In the genomic region with DNA sequence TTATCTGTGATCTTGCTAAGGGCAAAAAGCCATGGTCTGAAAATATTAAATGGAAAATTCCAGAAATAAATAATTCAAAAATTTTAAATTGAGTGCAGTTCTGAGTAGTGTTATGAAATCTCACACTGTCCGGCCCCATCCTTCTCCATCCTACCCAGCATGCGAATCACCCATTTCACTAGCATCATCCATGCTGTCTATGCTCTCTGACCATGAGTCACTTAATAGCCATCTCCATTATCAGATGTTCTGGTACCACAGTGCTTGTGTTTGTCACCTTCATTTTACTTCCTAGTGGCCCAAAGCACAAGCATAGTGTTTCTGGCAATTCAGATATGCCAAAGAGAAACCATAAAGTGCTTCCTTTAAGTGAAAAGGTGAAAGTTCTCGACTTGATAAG, we compare ENCODE assay signal across 16 cellular contexts.
"Had no signal": no experiment of that assay in that cellular context is flagged by ENCODE, and none has a peak within 500 bp of the region (broad histone marks: within the 10 kb centered on the region; RNA-seq: fewer than 3 reads in every experiment).

No MANE protein-coding gene starts in this region.

- H3K4me3 ChIP-seq: cardiac muscle cell, thoracic aorta had no signal

- H3K36me3 ChIP-seq: cardiac muscle cell, thoracic aorta had no signal

- H3K36me3 Mint-ChIP-seq: activated naive CD8-positive, alpha-beta T cell treated with anti-CD3 and anti-CD28 coated beads, Interleukin-2, amount 10 ng/mL, durations not matched to agents 7 days and 5 days had no signal

- H3K9me3 ChIP-seq: thoracic aorta had no signal

- H3K4me1 Mint-ChIP-seq: activated naive CD8-positive, alpha-beta T cell treated with anti-CD3 and anti-CD28 coated beads, Interleukin-2, amount 10 ng/mL, durations not matched to agents 7 days and 5 days had no signal

- H3K27ac Mint-ChIP-seq: activated CD4-positive, alpha-beta memory T cell treated with anti-CD3 and anti-CD28 coated beads for 36 hours; activated naive CD8-positive, alpha-beta T cell treated with anti-CD3 and anti-CD28 coated beads, Interleukin-2, amount 10 ng/mL, durations not matched to agents 7 days and 5 days; mesothelial cell of epicardium; stimulated activated naive CD8-positive, alpha-beta T cell treated with anti-CD3 and anti-CD28 coated beads, Interleukin-15, Interleukin-2, amounts not matched to agents 100 ng/mL and 50 ng/mL, for 24 hours; T-helper 2 cell treated with Interferon-gamma antibody and Interleukin-4, amounts not matched to agents 5 μg/mL and 100 μg/mL, for 36 hours had no signal

- H3K4me3 Mint-ChIP-seq: activated CD4-positive, alpha-beta memory T cell treated with anti-CD3 and anti-CD28 coated beads for 36 hours; activated naive CD8-positive, alpha-beta T cell treated with anti-CD3 and anti-CD28 coated beads, Interleukin-2, amount 10 ng/mL, durations not matched to agents 7 days and 5 days; mesothelial cell of epicardium; neural crest cell; stimulated activated naive CD8-positive, alpha-beta T cell treated with anti-CD3 and anti-CD28 coated beads, Interleukin-15, Interleukin-2, amounts not matched to agents 100 ng/mL and 50 ng/mL, for 24 hours; T-helper 2 cell treated with Interferon-gamma antibody and Interleukin-4, amounts not matched to agents 5 μg/mL and 100 μg/mL, for 36 hours had no signal

- DNase-seq: activated CD4-positive, alpha-beta memory T cell treated with anti-CD3 and anti-CD28 coated beads for 36 hours; activated CD4-positive, alpha-beta T cell treated with anti-CD3 and anti-CD28 coated beads for 1 hour; activated gamma-delta T cell treated with Interleukin-2 at 50 U/mL for 16 hours; activated naive CD8-positive, alpha-beta T cell treated with anti-CD3 and anti-CD28 coated beads, Interleukin-2, amount 10 ng/mL, durations not matched to agents 7 days and 5 days; activated T-cell treated with anti-CD3 and anti-CD28 coated beads, Interleukin-2, amount 50 U/mL, for 48 hours; aorta; hippocampal formation; kidney glomerular epithelial cell; stimulated activated CD4-positive, alpha-beta T cell treated with anti-CD3 and anti-CD28 coated beads, Interleukin-4, amount 100 ng/mL, for 1 hour; stimulated activated CD8-positive, alpha-beta memory T cell treated with anti-CD3 and anti-CD28 coated beads, Interleukin-4, amount 100 ng/mL, for 48 hours had no signal

- H3K9me3 Mint-ChIP-seq: T-helper 2 cell treated with Interferon-gamma antibody and Interleukin-4, amounts not matched to agents 5 μg/mL and 100 μg/mL, for 36 hours had no signal

- H3K27me3 ChIP-seq: cardiac muscle cell had no signal

- H3K27ac ChIP-seq: cardiac muscle cell, thoracic aorta had no signal
